ENCODE assay signal across 17 cellular contexts in the genomic region with DNA sequence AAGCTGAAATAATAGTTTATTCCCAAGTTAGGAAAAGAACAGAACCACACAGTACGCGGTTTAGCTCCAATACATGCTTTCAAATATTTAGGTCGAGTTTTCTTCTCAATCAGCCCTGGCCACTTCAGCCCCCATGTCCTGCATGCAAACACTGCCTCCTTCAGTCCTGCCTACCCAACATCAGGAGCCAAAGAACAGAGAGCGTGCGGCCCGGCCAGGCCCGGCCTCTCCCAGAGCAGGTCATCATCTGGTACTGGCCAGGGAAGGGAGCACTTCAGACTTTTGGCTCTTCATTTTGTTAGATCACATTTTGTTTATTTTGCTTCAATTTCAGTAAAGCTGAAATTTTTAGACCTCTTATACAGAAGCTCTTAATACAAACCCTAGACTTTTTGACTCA. TPM values are rescaled to one million over a fixed set of nuclear protein-coding genes. Genes with fewer than 3 reads are reported as not detected.
DNase-seq lines count a peak whose midpoint lies in the region; ATAC-seq and TF ChIP-seq lines count a peak whose summit lies in the region.
"Had no signal": no experiment of that assay in that cellular context is flagged by ENCODE, and none has a peak within 500 bp of the region (broad histone marks: within the 10 kb centered on the region; RNA-seq: fewer than 3 reads in every experiment).

No MANE protein-coding gene starts in this region.

- H3K9me3 ChIP-seq in CD4-positive, alpha-beta T cell (ENCODE audit: control insufficient read depth, low read length) = no peaks in the 10 kb centered on the region
- H3K9me3 ChIP-seq in T-helper 17 cell (ENCODE audit: control insufficient read depth, low read length, poor library complexity, severe bottlenecking) (no peaks in the 10 kb centered on the region), psoas muscle (no peaks in the 10 kb centered on the region), upper lobe of right lung (no peaks in the 10 kb centered on the region)
- H3K9me3 ChIP-seq: ovary, vagina had no signal

- intact Hi-C loops in CD4-positive, alpha-beta T cell (cut with DNase I, micrococcal nuclease) = no loop called here
- intact Hi-C loops in psoas muscle (cut with DNase I) = loop anchor here in 1 of 2 donors (5.0 kb wide), 1 partner anchor 34 kb away; no protein-coding TSS in a partner anchor
- intact Hi-C loops in upper lobe of right lung (cut with DNase I) = loop anchor here (10.0 kb wide), 1 partner anchor 46 kb away; no protein-coding TSS in a partner anchor

- H3K36me3 ChIP-seq in psoas muscle (ENCODE audit: insufficient read depth in 1 of 2, low read depth in 1 of 2) = peaks cover 6 to 83% of the 10 kb centered on the region in 2 donors
- peaks cover 75% of the 10 kb centered on the region for H3K36me3 ChIP-seq in upper lobe of right lung
- H3K36me3 ChIP-seq: ovary had no signal

- WGBS in psoas muscle, 3 donors = 59 to 83% (median 62%) methylated on average over 7 of the region's 7 CpGs

- no peaks in the 10 kb centered on the region for H3K9me3 Mint-ChIP-seq in CD4-positive, alpha-beta T cell
- H3K9me3 Mint-ChIP-seq in endothelial cell (ENCODE audit: unreplicated experiment) = no peaks in the 10 kb centered on the region

- CTCF ChIA-PET in CD4-positive, alpha-beta T cell (lab: Charles Lee) = no interaction called here

- peak overlapping the region; percentile 27 for H3K27ac Mint-ChIP-seq in CD4-positive, alpha-beta T cell
- H3K27ac Mint-ChIP-seq in T-helper 17 cell (peak overlapping the region; percentile 16), endothelial cell (ENCODE audit: unreplicated experiment) (no peak overlapping the region)

- TF ChIP-seq CTCF in CD4-positive, alpha-beta T cell (IDR thresholded peaks at IDR 0.05) = no peak
- peak; percentile 14 for TF ChIP-seq CTCF in fibroblast of the aortic adventitia (IDR thresholded peaks at IDR 0.05; ENCODE audit: insufficient read depth, low read length)
- no peak for TF ChIP-seq CTCF in psoas muscle (IDR thresholded peaks at IDR 0.05)
- no peak for TF ChIP-seq CTCF in endothelial cell (IDR thresholded peaks at IDR 0.05; ENCODE audit: unreplicated experiment)
- TF ChIP-seq CTCF in upper lobe of right lung (IDR thresholded peaks at IDR 0.05) = no peak

- H3K36me3 Mint-ChIP-seq in CD4-positive, alpha-beta T cell (ENCODE audit: low read depth) = peaks cover 96% of the 10 kb centered on the region
- peaks cover 7% of the 10 kb centered on the region for H3K36me3 Mint-ChIP-seq in T-helper 17 cell (ENCODE audit: low read depth)
- peaks cover 45% of the 10 kb centered on the region for H3K36me3 Mint-ChIP-seq in endothelial cell (ENCODE audit: low read depth, unreplicated experiment)

- H3K27ac ChIP-seq in CD4-positive, alpha-beta T cell (ENCODE audit: low read depth, low read length) = no peak overlapping the region
- no peak overlapping the region for H3K27ac ChIP-seq in psoas muscle
- H3K27ac ChIP-seq in upper lobe of right lung = no peak overlapping the region
- H3K27ac ChIP-seq: ovary, PC-9, vagina had no signal

- no peak for DNase-seq in CD4-positive, alpha-beta T cell
- DNase-seq in T-helper 17 cell (no peak), fibroblast of the aortic adventitia (ENCODE audit: low read depth) (peak; percentile 28), psoas muscle (no peak), HuH-7 (ENCODE audit: low spot score) (no peak), endothelial cell (ENCODE audit: low spot score) (no peak), upper lobe of right lung (no peak)
- DNase-seq: activated CD4-positive, alpha-beta T cell treated with anti-CD3 and anti-CD28 coated beads for 1 hour; cortex of kidney; MM.1S; NCI-H774; ovary; PC-9; small intestine; stimulated activated CD4-positive, alpha-beta T cell treated with anti-CD3 and anti-CD28 coated beads, Interleukin-4, amount 100 ng/mL, for 1 hour; T-helper 9 cell had no signal

- POLR2A ChIA-PET in CD4-positive, alpha-beta T cell (lab: Charles Lee) = interaction anchor here (1.0 to 1.7 kb wide), 2 partner anchors 13 to 33 kb away, joined by 5 read pairs; no protein-coding TSS in a partner anchor

- no peaks in the 10 kb centered on the region for H3K27me3 Mint-ChIP-seq in CD4-positive, alpha-beta T cell
- H3K27me3 Mint-ChIP-seq in T-helper 17 cell (no peaks in the 10 kb centered on the region), endothelial cell (ENCODE audit: unreplicated experiment) (peaks cover 3% of the 10 kb centered on the region)

- no peak for ATAC-seq in CD4-positive, alpha-beta T cell (ENCODE audit: poor library complexity)
- ATAC-seq in T-helper 17 cell = no peak
- ATAC-seq in psoas muscle = peak; percentile 42 to 71 (median 53)
- ATAC-seq in upper lobe of right lung = no peak

- H3K4me1 ChIP-seq in psoas muscle (peaks cover 34% of the 10 kb centered on the region), upper lobe of right lung (peaks cover 31% of the 10 kb centered on the region)

- no peaks in the 10 kb centered on the region for H3K27me3 ChIP-seq in CD4-positive, alpha-beta T cell (ENCODE audit: control insufficient read depth, insufficient read depth, low read length)
- no peaks in the 10 kb centered on the region for H3K27me3 ChIP-seq in psoas muscle (ENCODE audit: insufficient read depth in 3 of 3, low read length in 2 of 3)
- H3K27me3 ChIP-seq in upper lobe of right lung = no peaks in the 10 kb centered on the region
- H3K27me3 ChIP-seq: ovary, vagina had no signal

- peaks cover 69% of the 10 kb centered on the region for H3K4me1 Mint-ChIP-seq in CD4-positive, alpha-beta T cell (ENCODE audit: low read depth)
- peaks cover 60% of the 10 kb centered on the region for H3K4me1 Mint-ChIP-seq in T-helper 17 cell
- peaks cover 25% of the 10 kb centered on the region for H3K4me1 Mint-ChIP-seq in endothelial cell (ENCODE audit: unreplicated experiment)

- H3K4me3 ChIP-seq in fibroblast of the aortic adventitia (ENCODE audit: low read depth, low read length) = no peak overlapping the region
- H3K4me3 ChIP-seq in psoas muscle = no peak overlapping the region
- no peak overlapping the region for H3K4me3 ChIP-seq in upper lobe of right lung
- H3K4me3 ChIP-seq: ovary, PC-9, vagina had no signal

- H3K4me3 Mint-ChIP-seq in CD4-positive, alpha-beta T cell = no peak overlapping the region
- H3K4me3 Mint-ChIP-seq in T-helper 17 cell (no peak overlapping the region), endothelial cell (ENCODE audit: unreplicated experiment) (no peak overlapping the region)

RNA-seq across cellular contexts. Expression of gene BRD1, which starts 6.7 kb away (rescaled TPM):
- total RNA-seq in CD4-positive, alpha-beta T cell = 100 to 1,000 TPM; 129 to 130 TPM
- 100 to 1,000 TPM; 127 to 153 TPM for total RNA-seq in T-helper 17 cell
- 14.6 and 58.5 TPM in 2 replicates for total RNA-seq in fibroblast of the aortic adventitia (ENCODE audit: low replicate concordance)
- 10 to 100 TPM; 16.9 to 22.9 (median 20.3) TPM for total RNA-seq in psoas muscle
- 10 to 100 TPM in 2 of 3 donors, 1 to 10 TPM in 1; 7.9 to 12.8 (median 10.1) TPM for polyA plus RNA-seq in psoas muscle
- total RNA-seq in endothelial cell (ENCODE audit: unreplicated experiment) = 40.3 TPM
- total RNA-seq in upper lobe of right lung = 39.0 TPM

RNA-seq across cellular contexts. Expression of gene ZBED4, which starts 32.7 kb away (rescaled TPM):
- total RNA-seq in CD4-positive, alpha-beta T cell = 10 to 100 TPM; 14.8 to 15.0 TPM
- total RNA-seq in T-helper 17 cell = 10 to 100 TPM; 15.4 to 20.4 TPM
- total RNA-seq in fibroblast of the aortic adventitia (ENCODE audit: low replicate concordance) = 5.3 and 8.3 TPM in 2 replicates
- 1 to 10 TPM; 5.9 to 9.0 (median 8.3) TPM for total RNA-seq in psoas muscle
- polyA plus RNA-seq in psoas muscle = 10 to 100 TPM in 1 of 3 donors, 1 to 10 TPM in 2; 3.3 to 17.9 (median 7.5) TPM
- 22.6 TPM for total RNA-seq in endothelial cell (ENCODE audit: unreplicated experiment)
- 11.8 TPM for total RNA-seq in upper lobe of right lung

Comparison
In these comparisons a context has a peak if more than half of its experiments do, and no peak if none do; other contexts are left out.
1. ATAC-seq: peak in psoas muscle (4 of 4); none in CD4-positive, alpha-beta T cell (single experiment), T-helper 17 cell (single experiment) and upper lobe of right lung (single experiment).